ENCODE assay signal across 1 cellular context in genomic region chr7:143214789-143215679, GRCh38.
TF ChIP-seq lines count a peak whose summit lies in the region.

No MANE protein-coding gene starts in this region.

TF ChIP-seq in K562, 482 proteins besides CTCF, POLR2A, EP300 and RAD21 (continued from another document):
- TF ChIP-seq CEBPZ (IDR thresholded peaks at IDR 0.05; ENCODE audit: borderline replicate concordance, low read depth, low read length) (peak; percentile 34; the same call in 1 of the 2 replicates), TAL1 (IDR thresholded peaks at IDR 0.05) (no peak), TARDBP (IDR thresholded peaks at IDR 0.05) (no peak), ATF1 (CRISPR knock-in tag; IDR thresholded peaks at IDR 0.05) (no peak), ATF1 (tag; IDR thresholded peaks at IDR 0.05) (0 out of 2 replicates have a peak, but pooled peaks have one; percentile 16), JUND (IDR thresholded peaks at IDR 0.05; ENCODE audit: borderline replicate concordance, low read depth, low read length) (peak; percentile 57; the same call in 1 of the 2 replicates), JUND (tag; IDR thresholded peaks at IDR 0.05; ENCODE audit: borderline replicate concordance, low read depth, low read length) (no peak), BMI1 (IDR thresholded peaks at IDR 0.05; ENCODE audit: low read length) (0 out of 2 replicates have a peak, but pooled peaks have one; percentile 50), TCF15 (CRISPR knock-in tag; IDR thresholded peaks at IDR 0.05) (no peak), CREB1 (IDR thresholded peaks at IDR 0.05) (peak; percentile 11; the same call in 1 of the 2 replicates), CREB1 (CRISPR knock-in tag; IDR thresholded peaks at IDR 0.05) (no peak), MECOM (CRISPR knock-in tag; IDR thresholded peaks at IDR 0.05) (0 out of 2 replicates have a peak, but pooled peaks have one; percentile 33), LCOR (CRISPR knock-in tag; IDR thresholded peaks at IDR 0.05) (peak; percentile 37; the same call in 1 of the 2 replicates), CHD4 (IDR thresholded peaks at IDR 0.05; ENCODE audit: insufficient read depth, insufficient replicate concordance, low read depth, low read length, poor library complexity, severe bottlenecking) (no peak), DEAF1 (CRISPR knock-in tag; IDR thresholded peaks at IDR 0.05) (peak; percentile 99), CGGBP1 (CRISPR knock-in tag; IDR thresholded peaks at IDR 0.05) (0 out of 2 replicates have a peak, but pooled peaks have one; percentile 54), ZNF592 (IDR thresholded peaks at IDR 0.05) (peak; percentile 82; the same call in 1 of the 2 replicates), BRCA1 (IDR thresholded peaks at IDR 0.05) (no peak), BRCA1 (CRISPR knock-in tag; IDR thresholded peaks at IDR 0.05) (no peak), CC2D1A (IDR thresholded peaks at IDR 0.05) (peak; percentile 91), KLF16 (IDR thresholded peaks at IDR 0.05) (peak; percentile 87), FOSL1 (tag; conservative IDR thresholded peaks at IDR 0.05) (0 out of 2 replicates have a peak, but pooled peaks have one; percentile 11), PRPF4 (IDR thresholded peaks at IDR 0.05; ENCODE audit: insufficient read depth, low read depth, low read length, poor library complexity, severe bottlenecking) (no peak), HLTF (IDR thresholded peaks at IDR 0.05) (no peak)
